In the genomic region with DNA sequence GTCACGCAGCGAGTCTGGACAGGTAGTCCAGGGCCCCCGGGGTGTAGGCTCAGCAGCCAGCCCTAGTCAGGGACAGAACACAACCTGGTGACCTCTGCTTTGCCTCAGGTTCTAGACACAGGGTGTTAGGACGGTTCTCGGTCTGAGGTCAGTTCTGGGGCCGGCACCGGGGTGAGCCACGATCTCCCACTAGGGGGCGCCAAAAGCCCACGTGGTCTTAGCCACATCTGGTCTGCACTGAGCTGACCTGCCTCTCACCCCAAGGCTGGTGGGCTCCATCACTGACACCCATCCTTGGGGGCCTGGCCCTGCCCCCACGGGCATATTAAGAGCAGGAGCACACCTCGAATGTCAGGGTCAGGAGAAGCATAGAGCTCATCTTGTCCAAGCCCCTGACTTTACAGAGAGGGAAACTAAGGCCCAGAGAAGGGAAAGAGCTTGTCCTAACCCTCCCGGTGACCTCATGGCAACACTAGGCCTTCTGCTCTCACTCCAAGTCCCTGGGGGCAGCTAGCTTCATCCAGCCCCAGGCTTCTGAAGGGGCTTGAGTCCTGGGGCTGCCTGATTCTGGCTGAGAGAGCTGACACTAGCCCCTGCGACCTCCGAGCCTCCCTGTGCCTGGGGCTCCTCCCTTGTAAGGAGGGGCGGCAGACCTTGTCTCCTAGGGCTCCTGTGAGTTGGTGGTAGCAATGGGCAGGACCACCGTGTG, we compare ENCODE assay signal across 7 cellular contexts. TPM values are rescaled to one million over a fixed set of nuclear protein-coding genes. Genes with fewer than 3 reads are reported as not detected.
DNase-seq lines count a peak whose midpoint lies in the region; ATAC-seq and TF ChIP-seq lines count a peak whose summit lies in the region.

No MANE protein-coding gene starts in this region.

- no peaks in the 10 kb centered on the region for H3K36me3 ChIP-seq in colonic mucosa

- H3K27me3 ChIP-seq in colonic mucosa, result no peaks in the 10 kb centered on the region

- peak; percentile 96 for TF ChIP-seq CTCF in GM12872 (IDR thresholded peaks at IDR 0.05; ENCODE audit: insufficient read depth, low read depth, low read length)
- TF ChIP-seq CTCF in colonic mucosa (IDR thresholded peaks at IDR 0.05), result peak; percentile 94
- peak in 1 of 3 donors; percentile 48 for TF ChIP-seq CTCF in lower leg skin (IDR thresholded peaks at IDR 0.05)

- H3K9me3 ChIP-seq in colonic mucosa, result no peaks in the 10 kb centered on the region

- no peak for TF ChIP-seq POLR2A in lower leg skin (IDR thresholded peaks at IDR 0.05)

- H3K4me3 ChIP-seq in colonic mucosa (no peak overlapping the region), lower leg skin (ENCODE audit: low read depth, poor library complexity, severe bottlenecking) (no peak overlapping the region)

- intact Hi-C loops in colonic mucosa (cut with DNase I), result loop anchor here (10.0 kb wide), 1 partner anchor 64 kb away; no protein-coding TSS in a partner anchor
- intact Hi-C loops in lower leg skin (cut with DNase I; ENCODE audit: low total_unique reads), result no loop called here

- H3K27ac ChIP-seq in colonic mucosa, result no peak overlapping the region

- peak; percentile 60 for ATAC-seq in HG02763 (IDR thresholded peaks at IDR 0.05; ENCODE audit: unreplicated experiment)

- no peak overlapping the region for H3K9ac ChIP-seq in colonic mucosa (ENCODE audit: low read depth in 2 of 2, low read length in 2 of 2)

- no peaks in the 10 kb centered on the region for H3K4me1 ChIP-seq in colonic mucosa

- WGBS in lower leg skin, 2 donors, result 36 to 39% methylated on average over 15 to 17 of the region's 17 CpGs

- DNase-seq in NCI-H345 (lab: John Stamatoyannopoulos, UW) (peak; percentile 52), colonic mucosa (peak; percentile 90), lower leg skin (ENCODE audit: low spot score in 2 of 2) (peak; percentile 72 to 96)
- DNase-seq in activated CD4-positive, alpha-beta T cell treated with anti-CD3 and anti-CD28 coated beads for 48 hours, result peak; percentile 89
- peak; percentile 63 for DNase-seq in stimulated activated CD8-positive, alpha-beta memory T cell treated with anti-CD3 and anti-CD28 coated beads, Interleukin-12 subunit alpha, Interleukin-12 subunit beta, amount 100 ng/mL, for 4 hours (ENCODE audit: low read depth)

RNA-seq across cellular contexts. Expression of a gene that starts 9.0 kb away (rescaled TPM):
- under 1 TPM in 1 of 2 donors, not detected in 1; 0.16 TPM for total RNA-seq in colonic mucosa
- total RNA-seq in lower leg skin, result 1 to 10 TPM in 3 of 4 donors, under 1 TPM in 1; 0.32 to 1.4 (median 1.1) TPM

RNA-seq across cellular contexts. Expression of a gene that starts 43.6 kb away (rescaled TPM):
- total RNA-seq in colonic mucosa (10 to 100 TPM; 24.4 to 24.8 TPM), lower leg skin (100 to 1,000 TPM; 131 to 298 (median 190) TPM)

Comparison
In these comparisons a context has a peak if more than half of its experiments do, and no peak if none do; other contexts are left out.
1. RNA of a gene that starts 43.6 kb away (total RNA-seq): 131 to 298 TPM in lower leg skin; 24.4 to 24.8 TPM in colonic mucosa; every median in the first group is over 4 times any median in the second.
2. Peak in every context shown above with its lines, with median percentiles within 50 percentile points of each other: DNase-seq.